ENCODE assay signal across 17 cellular contexts in the genomic region with DNA sequence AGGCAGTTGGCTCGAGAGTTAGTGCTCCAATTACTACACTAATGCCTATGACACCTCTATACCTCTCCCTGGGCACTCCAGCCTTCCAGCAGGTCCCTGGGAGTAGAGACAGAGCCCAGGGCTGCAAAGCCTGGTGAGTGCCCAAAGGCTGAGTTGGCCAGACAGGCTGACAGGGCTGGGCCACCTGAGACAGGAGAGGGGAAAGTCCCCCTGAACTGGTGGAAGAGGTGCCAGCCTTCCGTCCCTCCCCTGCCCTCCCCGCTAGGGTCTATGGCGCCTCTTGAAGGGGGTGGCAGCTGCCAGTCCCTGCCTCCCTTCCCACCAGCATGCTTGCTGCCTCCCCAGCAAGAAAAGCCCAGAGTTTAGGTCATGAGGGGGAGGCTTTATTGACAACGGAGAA. TPM values are rescaled to one million over a fixed set of nuclear protein-coding genes. Genes with fewer than 3 reads are reported as not detected.
A peak's percentile ranks its signal among the peaks of the same experiment; 100 is the strongest.
DNase-seq lines count a peak whose midpoint lies in the region; ATAC-seq and TF ChIP-seq lines count a peak whose summit lies in the region.
"Had no signal": no experiment of that assay in that cellular context is flagged by ENCODE, and none has a peak within 500 bp of the region (broad histone marks: within the 10 kb centered on the region; RNA-seq: fewer than 3 reads in every experiment).

No MANE protein-coding gene starts in this region.

- no peak overlapping the region for H3K4ac ChIP-seq in neuronal stem cell (ENCODE audit: low read length)

- H2AFZ ChIP-seq in neuronal stem cell (ENCODE audit: low read length) = no peak overlapping the region
- H2AFZ ChIP-seq: PC-9 had no signal

- peaks cover 40% of the 10 kb centered on the region for H3K4me1 Mint-ChIP-seq in HFFc6 (ENCODE audit: low read depth)

- DNase-seq in heart left ventricle = no peak
- DNase-seq in left cardiac atrium = no peak
- no peak for DNase-seq in neuronal stem cell (ENCODE audit: low spot score)
- DNase-seq in thyroid gland = no peak
- no peak for DNase-seq in cortex of kidney (lab: John Stamatoyannopoulos, UW)
- DNase-seq in MV-4-11 (lab: John Stamatoyannopoulos, UW) = no peak
- no peak for DNase-seq in HFFc6
- DNase-seq: DMS79 treated with DMSO at 0.1 percent for 48 hours; GDM1; H9; Kasumi-1; NCI-H1417 treated with DMSO at 0.1 percent for 48 hours; NCI-H2029 treated with DMSO at 0.1 percent for 48 hours; NCI-H2227 treated with DMSO at 0.1 percent for 48 hours; NK-92 treated with Interleukin-12 subunit alpha and Interleukin-12 subunit beta, amount 100 ng/mL, for 24 hours; PC-9 had no signal

- H3K27ac Mint-ChIP-seq in HFFc6 = no peak overlapping the region

- no peak for TF ChIP-seq POLR2A in heart left ventricle (IDR thresholded peaks at IDR 0.05)
- TF ChIP-seq POLR2A in thyroid gland (IDR thresholded peaks at IDR 0.05) = no peak

- no peak overlapping the region for H3K4me2 ChIP-seq in neuronal stem cell (ENCODE audit: insufficient read depth, low read length, poor library complexity, severe bottlenecking)
- H3K4me2 ChIP-seq: PC-9 had no signal

- no peak for ATAC-seq in heart left ventricle
- ATAC-seq in left cardiac atrium = no peak

- H2AK5ac ChIP-seq in neuronal stem cell (ENCODE audit: low read depth, low read length) = no peak overlapping the region

- H4K8ac ChIP-seq in neuronal stem cell (ENCODE audit: low read depth, low read length) = no peak overlapping the region

- no peak overlapping the region for H3K14ac ChIP-seq in neuronal stem cell (ENCODE audit: low read length)

- WGBS in heart left ventricle, 4 donors = 44 to 81% (median 71%) methylated on average over 5 of the region's 5 CpGs
- WGBS in neuronal stem cell (ENCODE audit: extremely low coverage in 2 of 2, insufficient read length in 2 of 2, insufficient replicate concordance in 1 of 2), 2 donors = no CpG with 5 or more reads among the region's 5 CpGs
- WGBS in thyroid gland, 2 donors = 85 to 88% methylated on average over 3 to 5 of the region's 5 CpGs

- no peak overlapping the region for H3K4me3 Mint-ChIP-seq in HFFc6
- H3K4me3 Mint-ChIP-seq: H9 had no signal

- H3K9me3 Mint-ChIP-seq in HFFc6 = no peaks in the 10 kb centered on the region

- H3K79me1 ChIP-seq in neuronal stem cell (ENCODE audit: low read depth, low read length) = no peaks in the 10 kb centered on the region

- no peaks in the 10 kb centered on the region for H3K9me3 ChIP-seq in heart left ventricle
- H3K9me3 ChIP-seq in neuronal stem cell (replicated peaks in 1 of 2; ENCODE audit: control insufficient read depth in 2 of 2, insufficient read depth in 1 of 2, low read depth in 1 of 2, low read length in 2 of 2) = peaks cover 5 to 8% of the 10 kb centered on the region in 2 donors
- no peaks in the 10 kb centered on the region for H3K9me3 ChIP-seq in thyroid gland

- no peak overlapping the region for H2BK15ac ChIP-seq in neuronal stem cell (ENCODE audit: low read length)

- intact Hi-C loops in heart left ventricle (cut with DNase I) = loop anchor here in 4 of 10 donors (1.0 to 2.0 kb wide), 3 partner anchors 119 to 143 kb away; no protein-coding TSS in a partner anchor
- intact Hi-C loops in left cardiac atrium (cut with DNase I) = loop anchor here in 1 of 2 donors (5.0 kb wide), 1 partner anchor 117 kb away; no protein-coding TSS in a partner anchor
- intact Hi-C loops in thyroid gland (cut with DNase I) = loop anchor here (2.0 kb wide), 1 partner anchor 119 kb away; no protein-coding TSS in a partner anchor

- no peak overlapping the region for H4K91ac ChIP-seq in neuronal stem cell (ENCODE audit: low read depth, low read length, poor library complexity)

- H3K4me1 ChIP-seq in heart left ventricle (peaks cover 0 to 40% (median 13%) of the 10 kb centered on the region in 12 donors), neuronal stem cell (ENCODE audit: control insufficient read depth in 2 of 2, insufficient read depth in 1 of 2, low read depth in 1 of 2, low read length in 2 of 2) (peaks cover 2 to 5% of the 10 kb centered on the region in 2 donors), thyroid gland (peaks cover 17 to 30% of the 10 kb centered on the region in 2 donors)

- peak overlapping the region in 3 of 12 donors; percentile 37 to 47 (median 41) for H3K4me3 ChIP-seq in heart left ventricle
- no peak overlapping the region for H3K4me3 ChIP-seq in neuronal stem cell (ENCODE audit: low read length in 2 of 2)
- no peak overlapping the region for H3K4me3 ChIP-seq in thyroid gland (replicated peaks in 1 of 3)
- H3K4me3 ChIP-seq: PC-9 had no signal

- peak overlapping the region; percentile 1 for H3K23ac ChIP-seq in neuronal stem cell (ENCODE audit: low read depth, low read length, poor library complexity)

- H3K36me3 ChIP-seq in heart left ventricle (no peaks in the 10 kb centered on the region), neuronal stem cell (replicated peaks in 1 of 2; ENCODE audit: control insufficient read depth in 2 of 2, insufficient read depth in 2 of 2, low read length in 2 of 2) (peaks cover 0 to 6% of the 10 kb centered on the region in 2 donors), thyroid gland (no peaks in the 10 kb centered on the region)

- no peaks in the 10 kb centered on the region for H3K36me3 Mint-ChIP-seq in HFFc6 (ENCODE audit: low read depth)

- H3K27ac ChIP-seq in heart left ventricle = peak overlapping the region in 9 of 12 donors; percentile 72 to 93 (median 89)
- H3K27ac ChIP-seq in angular gyrus (ENCODE audit: low read depth, low read length) = peak overlapping the region; percentile 83
- H3K27ac ChIP-seq in neuronal stem cell (replicated peaks; ENCODE audit: low read length) = no peak overlapping the region
- H3K27ac ChIP-seq in thyroid gland = peak overlapping the region; percentile 71 to 89 (median 73)
- H3K27ac ChIP-seq: PC-9 had no signal

- H2BK12ac ChIP-seq in neuronal stem cell (ENCODE audit: low read length) = no peak overlapping the region

- H2BK120ac ChIP-seq in neuronal stem cell (ENCODE audit: low read depth, low read length) = no peak overlapping the region

- H3K9ac ChIP-seq in neuronal stem cell (ENCODE audit: low read depth, low read length, poor library complexity) = peak overlapping the region; percentile 14

- H3K27me3 Mint-ChIP-seq in HFFc6 (ENCODE audit: insufficient read depth) = peaks cover 6% of the 10 kb centered on the region

- H3K18ac ChIP-seq in neuronal stem cell (ENCODE audit: low read length) = no peak overlapping the region

- no peak overlapping the region for H2BK5ac ChIP-seq in neuronal stem cell (ENCODE audit: low read length)

- peaks cover 0 to 15% (median 0%) of the 10 kb centered on the region in 9 donors for H3K27me3 ChIP-seq in heart left ventricle
- peaks cover 0 to 21% (median 3%) of the 10 kb centered on the region in 3 experiments for H3K27me3 ChIP-seq in neuronal stem cell (ENCODE audit: control insufficient read depth in 3 of 3, insufficient read depth in 3 of 3, low read depth in 1 of 3, low read length in 3 of 3)
- H3K27me3 ChIP-seq in thyroid gland = no peaks in the 10 kb centered on the region

- no peak for TF ChIP-seq CTCF in heart left ventricle (IDR thresholded peaks at IDR 0.05)
- no peak for TF ChIP-seq CTCF in thyroid gland (IDR thresholded peaks at IDR 0.05)
- TF ChIP-seq CTCF in HFFc6 (IDR thresholded peaks at IDR 0.05) = no peak

RNA-seq across cellular contexts. Expression of a gene that starts 3.0 kb away (rescaled TPM):
- total RNA-seq in heart left ventricle = 10 to 100 TPM; 11.5 to 32.4 (median 17.6) TPM
- polyA plus RNA-seq in heart left ventricle = 10 to 100 TPM; 14.8 to 22.3 TPM
- 10 to 100 TPM; 11.3 to 21.2 TPM for total RNA-seq in left cardiac atrium
- 4.0 TPM for polyA plus RNA-seq in neuronal stem cell (2013, experiment 1 of 2)
- polyA plus RNA-seq in neuronal stem cell (2013, experiment 2 of 2) = 2.9 TPM
- 10 to 100 TPM in 3 of 4 donors, 1 to 10 TPM in 1; 7.3 to 18.9 (median 15.9) TPM for total RNA-seq in thyroid gland
- total RNA-seq in HFFc6 (2021; fragmentation: NEBNext Ultra II Directional; extraction: Animal tissue kit (Norgen Biotek cat#: 25700)) = not detected

RNA-seq across cellular contexts. Expression of a gene that starts 33.9 kb away (rescaled TPM):
- 1 to 10 TPM in 6 of 9 donors, under 1 TPM in 3; 0.70 to 4.0 (median 1.6) TPM for total RNA-seq in heart left ventricle
- 1 to 10 TPM in 1 of 2 donors, under 1 TPM in 1; 0.27 to 1.3 TPM for polyA plus RNA-seq in heart left ventricle
- 1 to 10 TPM; 1.9 to 4.2 TPM for total RNA-seq in left cardiac atrium
- polyA plus RNA-seq in neuronal stem cell (2013, experiment 1 of 2) = 1.6 TPM
- 1.4 TPM for polyA plus RNA-seq in neuronal stem cell (2013, experiment 2 of 2)
- total RNA-seq in thyroid gland = 1 to 10 TPM; 2.8 to 7.8 (median 7.2) TPM
- total RNA-seq in HFFc6 (2021; fragmentation: NEBNext Ultra II Directional; extraction: Animal tissue kit (Norgen Biotek cat#: 25700)) = 1 to 10 TPM; 2.2 to 3.4 (median 2.5) TPM

Comparison
In these comparisons a context has a peak if more than half of its experiments do, and no peak if none do; other contexts are left out.
1. RNA of a gene that starts 3.0 kb away (total RNA-seq): 11.3 to 21.2 TPM in left cardiac atrium, 7.3 to 18.9 TPM in thyroid gland and 11.5 to 32.4 TPM in heart left ventricle; not detected in HFFc6; every median in the first group is over 4 times any median in the second.